ENCODE assay signal across 9 cellular contexts in genomic region chr14:27528328-27528727, GRCh38.
DNase-seq lines count a peak whose midpoint lies in the region; ATAC-seq and TF ChIP-seq lines count a peak whose summit lies in the region.
"Had no signal": no experiment of that assay in that cellular context is flagged by ENCODE, and none has a peak within 500 bp of the region (broad histone marks: within the 10 kb centered on the region; RNA-seq: fewer than 3 reads in every experiment).

No MANE protein-coding gene starts in this region.

- DNase-seq in AML-193 (lab: John Stamatoyannopoulos, UW) (peak; percentile 19 to 32), LNCaP clone FGC (ENCODE audit: low read depth) (peak; percentile 15), PC-9 (no peak), fibroblast of the conjunctiva (ENCODE audit: low read depth) (peak; percentile 37), NOMO-1 treated with dmso at 0.1 percent for 144 hours (lab: John Stamatoyannopoulos, UW; ENCODE audit: unreplicated experiment) (no peak), 8988T (no peak)
- DNase-seq: NCI-H187 had no signal

- no peaks in the 10 kb centered on the region for H3K36me3 ChIP-seq in PC-9 (ENCODE audit: low read depth)

- no peaks in the 10 kb centered on the region for H3K9me3 ChIP-seq in PC-9 (ENCODE audit: insufficient read depth, low read depth)

- no TSS peak for BruUV-seq in PC-9 (replicated peaks; lab: Mats Ljungman, UMichigan)

- TF ChIP-seq CTCF in LNCaP clone FGC (IDR thresholded peaks at IDR 0.05; ENCODE audit: control insufficient read depth, extremely low read depth, insufficient read depth): peak; percentile 83
- peak; percentile 68 for TF ChIP-seq CTCF in PC-9 (conservative IDR thresholded peaks at IDR 0.05)

- H3F3A ChIP-seq in PC-9 (ENCODE audit: insufficient read depth, low read depth): no peaks in the 10 kb centered on the region

- no peaks in the 10 kb centered on the region for H3K27me3 ChIP-seq in PC-9 (ENCODE audit: insufficient read depth, low read depth)

- H4K20me1 ChIP-seq in PC-9 (ENCODE audit: insufficient read depth): no peaks in the 10 kb centered on the region

- no peak for ATAC-seq in HG03457 (IDR thresholded peaks at IDR 0.05; ENCODE audit: unreplicated experiment)
- ATAC-seq in HG03175 (IDR thresholded peaks at IDR 0.05; ENCODE audit: unreplicated experiment): no peak

- H3K4me2 ChIP-seq in PC-9: no peak overlapping the region

- intact Hi-C loops in PC-9 (cut with micrococcal nuclease; ENCODE audit: unreplicated experiment): loop anchor here (10.0 kb wide), 1 partner anchor 1134 kb away; no protein-coding TSS in a partner anchor

- H3K4me3 ChIP-seq in LNCaP clone FGC (ENCODE audit: low read depth, low read length) (no peak overlapping the region), PC-9 (no peak overlapping the region)

- no peaks in the 10 kb centered on the region for H3K4me1 ChIP-seq in PC-9 (replicated peaks; ENCODE audit: insufficient read depth)

- H3K9me2 ChIP-seq in PC-9 (ENCODE audit: insufficient read depth): no peaks in the 10 kb centered on the region

- CTCF ChIA-PET in PC-9 (lab: Charles Lee): no interaction called here

- POLR2A ChIA-PET in PC-9 (lab: Charles Lee; ENCODE audit: unreplicated experiment): no interaction called here

- H3K27ac ChIP-seq in PC-9: no peak overlapping the region

- no peak overlapping the region for H2AFZ ChIP-seq in PC-9

- H3K79me2 ChIP-seq in PC-9 (ENCODE audit: low read depth): no peaks in the 10 kb centered on the region

Comparison
In these comparisons a context has a peak if more than half of its experiments do, and no peak if none do; other contexts are left out.
1. DNase-seq: peak in AML-193 (2 of 2), LNCaP clone FGC (single experiment) and fibroblast of the conjunctiva (single experiment); none in PC-9 (0 of 2), NOMO-1 treated with dmso at 0.1 percent for 144 hours (single experiment) and 8988T (single experiment).